8 cellular contexts compared by ENCODE assay signal in the genomic region with DNA sequence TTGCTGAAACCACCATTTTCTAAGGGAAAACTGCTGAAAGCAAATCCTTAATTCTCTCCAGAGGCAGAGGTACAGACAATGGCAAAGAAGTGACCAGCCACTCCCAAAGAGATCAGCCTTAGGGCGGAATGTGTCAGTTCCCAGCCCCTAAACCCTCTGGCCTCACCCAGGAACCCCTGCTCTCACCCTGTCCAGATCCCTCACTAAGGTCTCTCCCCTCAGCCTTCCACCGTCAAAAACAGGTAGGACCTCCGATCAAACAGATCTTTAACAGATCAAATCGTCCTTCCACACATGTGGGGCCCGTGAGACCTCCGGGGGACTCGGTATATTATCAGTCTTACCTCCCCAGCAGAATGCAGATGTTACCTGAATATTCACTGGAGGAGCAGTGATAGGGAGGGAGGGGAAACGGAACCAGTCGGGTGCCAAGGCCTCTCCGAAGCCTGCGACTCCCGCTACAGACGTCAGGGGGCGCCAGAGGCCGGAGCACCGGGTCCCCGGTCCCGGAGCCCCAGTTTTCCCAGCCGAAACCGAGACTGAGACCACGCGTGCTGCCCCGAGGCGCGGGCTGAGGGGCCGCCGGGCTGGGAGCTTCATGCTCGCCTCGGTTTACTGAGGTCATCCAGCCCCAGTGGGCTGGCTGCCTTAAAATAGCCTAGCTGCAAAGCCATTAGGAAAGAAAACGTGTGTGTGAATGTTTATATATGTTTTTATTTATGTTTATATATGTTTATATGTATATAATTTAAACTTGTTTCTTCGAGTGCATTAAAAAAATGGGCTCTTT. TPM values are rescaled to one million over a fixed set of nuclear protein-coding genes. Genes with fewer than 3 reads are reported as not detected.
A peak's percentile ranks its signal among the peaks of the same experiment; 100 is the strongest.
DNase-seq lines count a peak whose midpoint lies in the region; ATAC-seq and TF ChIP-seq lines count a peak whose summit lies in the region.
"Had no signal": no experiment of that assay in that cellular context is flagged by ENCODE, and none has a peak within 500 bp of the region (broad histone marks: within the 10 kb centered on the region; RNA-seq: fewer than 3 reads in every experiment).

No MANE protein-coding gene starts in this region.

- peaks cover 0 to 5% (median 3%) of the 10 kb centered on the region in 3 donors for H3K36me3 Mint-ChIP-seq in immature natural killer cell

- H3K27ac Mint-ChIP-seq in immature natural killer cell: no peak overlapping the region

- ATAC-seq in HG02759 (IDR thresholded peaks at IDR 0.05; ENCODE audit: unreplicated experiment) (peak; percentile 81), body of pancreas (peak; percentile 83)

- H3K27me3 Mint-ChIP-seq in immature natural killer cell (ENCODE audit: low read depth in 3 of 3): peaks cover 0 to 2% (median 0%) of the 10 kb centered on the region in 3 donors

- intact Hi-C loops in body of pancreas (cut with DNase I): loop anchor here (5.0 to 10.0 kb wide), 2 partner anchors 376 to 618 kb away; no protein-coding TSS in a partner anchor

- H3K4me3 Mint-ChIP-seq in immature natural killer cell: peak overlapping the region in 4 of 5 donors; percentile 31 to 70 (median 52)

- DNase-seq in NCI-H187 treated with DMSO at 0.1 percent for 48 hours (lab: John Stamatoyannopoulos, UW) (peak; percentile 28), UCSD-AML1 (lab: John Stamatoyannopoulos, UW; ENCODE audit: unreplicated experiment) (peak; percentile 80), body of pancreas (peak; percentile 75 to 82 (median 78)), immature natural killer cell (peak; percentile 75 to 78 (median 75))
- peak; percentile 70 to 86 (median 72) for DNase-seq in stimulated activated CD4-positive, alpha-beta T cell treated with anti-CD3 and anti-CD28 coated beads, Interleukin-12 subunit alpha, Interleukin-12 subunit beta, amount 100 ng/mL, for 48 hours (ENCODE audit: low read depth in 2 of 3, low spot score in 1 of 3)

- TF ChIP-seq CTCF in GM12873 (IDR thresholded peaks at IDR 0.05; ENCODE audit: insufficient read depth, low read depth, low read length, missing control alignments): peak; percentile 94
- peak; percentile 88 to 95 (median 90) for TF ChIP-seq CTCF in body of pancreas (IDR thresholded peaks at IDR 0.05)

- no peaks in the 10 kb centered on the region for H3K9me3 ChIP-seq in body of pancreas

- no peak overlapping the region for H3K4me3 ChIP-seq in body of pancreas

- no peaks in the 10 kb centered on the region for H3K9me3 Mint-ChIP-seq in immature natural killer cell

- peaks cover 5% of the 10 kb centered on the region for H3K4me1 ChIP-seq in body of pancreas

- no peak overlapping the region for H3K27ac ChIP-seq in body of pancreas

- H3K36me3 ChIP-seq in body of pancreas (replicated peaks in 1 of 2; ENCODE audit: insufficient read depth in 1 of 2, low read depth in 2 of 2): no peaks in the 10 kb centered on the region

- TF ChIP-seq POLR2A in body of pancreas (IDR thresholded peaks at IDR 0.05): no peak

- 3 to 7% methylated on average over 23 to 31 of the region's 31 CpGs for WGBS in body of pancreas, 2 donors

- no peaks in the 10 kb centered on the region for H3K27me3 ChIP-seq in body of pancreas

- H3K4me1 Mint-ChIP-seq in immature natural killer cell: peaks cover 3 to 5% of the 10 kb centered on the region in 2 donors

RNA-seq across cellular contexts. Expression of gene GPA33, which starts 23.6 kb away (rescaled TPM):
- 1 to 10 TPM in 1 of 2 donors, not detected in 1; 1.6 TPM for total RNA-seq in body of pancreas
- polyA plus RNA-seq in immature natural killer cell: 10 to 100 TPM in 1 of 3 donors, 1 to 10 TPM in 2; 6.7 to 23.8 (median 7.7) TPM
- total RNA-seq: urinary bladder had no signal

RNA-seq across cellular contexts. Expression of gene STYXL2, which starts 27.3 kb away (rescaled TPM):
- total RNA-seq in body of pancreas: not detected
- not detected for polyA plus RNA-seq in immature natural killer cell
- polyA plus RNA-seq: urinary bladder had no signal

Comparison
In these comparisons a context has a peak if more than half of its experiments do, and no peak if none do; other contexts are left out.
1. DNase-seq: peak in every context shown above with its lines; median percentile 80 in UCSD-AML1; 78 in body of pancreas; 75 in immature natural killer cell; 72 in stimulated activated CD4-positive, alpha-beta T cell treated with anti-CD3 and anti-CD28 coated beads, Interleukin-12 subunit alpha, Interleukin-12 subunit beta, amount 100 ng/mL, for 48 hours; 28 in NCI-H187 treated with DMSO at 0.1 percent for 48 hours.